Comparison of ENCODE assay signal across 8 cellular contexts in genomic region chr2:210224660-210225460, GRCh38. TPM values are rescaled to one million over a fixed set of nuclear protein-coding genes. Genes with fewer than 3 reads are reported as not detected.
DNase-seq lines count a peak whose midpoint lies in the region; ATAC-seq lines count a peak whose summit lies in the region.

Gene ACADL, minus strand, starts transcription at chr2:210225447. Its CDS starts 184 bp downstream, at chr2:210225263.

- intact Hi-C loops in left ventricle myocardium superior (cut with micrococcal nuclease) (no loop called here), posterior vena cava (cut with DNase I) (no loop called here)

- peak; percentile 10 for DNase-seq in NCI-H2029 (lab: John Stamatoyannopoulos, UW)
- no peak for DNase-seq in NCI-H2029 treated with DMSO at 0.1 percent for 48 hours (lab: John Stamatoyannopoulos, UW)
- DNase-seq in HT1080 (ENCODE audit: low read depth): peak; percentile 17
- peak; percentile 11 for DNase-seq in activated naive CD4-positive, alpha-beta T cell treated with anti-CD3 and anti-CD28 coated beads, Interleukin-2, amount 50 U/mL, for 16 hours
- DNase-seq in left ventricle myocardium superior: peak; percentile 69
- DNase-seq in posterior vena cava (ENCODE audit: low spot score): peak; percentile 85
- no peak for DNase-seq in activated effector memory CD4-positive, alpha-beta T cell treated with anti-CD3 and anti-CD28 coated beads, Interleukin-2, amount 50 U/mL, for 16 hours

- ATAC-seq in left ventricle myocardium superior: peak; percentile 97
- no peak for ATAC-seq in GM21528 (IDR thresholded peaks at IDR 0.05; ENCODE audit: low FRiP score, unreplicated experiment)

RNA-seq across cellular contexts. Expression of gene ACADL, which starts in this region (rescaled TPM):
- not detected in 2 replicates for total RNA-seq in HT1080 (2014; rRNA removed; shearing (Covaris generic))
- polyA plus RNA-seq in HT1080 (2015; cell fraction: cytosol; rRNA removed): 0.31 and 0.40 TPM in 2 replicates
- polyA plus RNA-seq in HT1080 (2015; cell fraction: nucleus; rRNA removed): 0.58 and 2.7 TPM in 2 replicates
- total RNA-seq in left ventricle myocardium superior (0.59 TPM), posterior vena cava (1 to 10 TPM; 5.0 to 9.7 TPM)

Comparison
In these comparisons a context has a peak if more than half of its experiments do, and no peak if none do; other contexts are left out.
1. DNase-seq: peak in NCI-H2029 (single experiment), HT1080 (single experiment), activated naive CD4-positive, alpha-beta T cell treated with anti-CD3 and anti-CD28 coated beads, Interleukin-2, amount 50 U/mL, for 16 hours (single experiment) and posterior vena cava (single experiment); none in NCI-H2029 treated with DMSO at 0.1 percent for 48 hours (single experiment) and activated effector memory CD4-positive, alpha-beta T cell treated with anti-CD3 and anti-CD28 coated beads, Interleukin-2, amount 50 U/mL, for 16 hours (single experiment).
2. Peak in DNase-seq and ATAC-seq in left ventricle myocardium superior; RNA of the gene not detected or under 1 TPM.